Comparison of ENCODE assay signal across 10 cellular contexts in genomic region chr2:79564065-79564464, GRCh38. TPM values are rescaled to one million over a fixed set of nuclear protein-coding genes. Genes with fewer than 3 reads are reported as not detected.
"Had no signal": no experiment of that assay in that cellular context is flagged by ENCODE, and none has a peak within 500 bp of the region (broad histone marks: within the 10 kb centered on the region; RNA-seq: fewer than 3 reads in every experiment).

No MANE protein-coding gene starts in this region.

- H3K4me3 Mint-ChIP-seq: GM23338, HFFc6, IgD-negative memory B cell had no signal

- H3K27ac Mint-ChIP-seq: GM23338, HFFc6, IgD-negative memory B cell had no signal

- H3K9me3 Mint-ChIP-seq: GM23338 had no signal

- H3K4me1 ChIP-seq: HAP-1 had no signal

- H3K27me3 Mint-ChIP-seq: IgD-negative memory B cell had no signal

- H3K9me3 ChIP-seq: HAP-1 had no signal

- H3K27ac ChIP-seq: HL-60 had no signal

- DNase-seq: HFFc6, KBM-7 had no signal

- FAIRE-seq: H54, HepG2 had no signal

- H3K36me3 ChIP-seq: HAP-1 had no signal

- H3K4me1 Mint-ChIP-seq: IgD-negative memory B cell had no signal

- ATAC-seq: GM23338, HCT116, HepG2 had no signal

- H3K4me3 ChIP-seq: GM23338, HAP-1 had no signal

RNA-seq across cellular contexts. Expression of gene CTNNA2, which starts 51.2 kb away (rescaled TPM):
- total RNA-seq: HepG2, HFFc6, HT1080 had no signal
- polyA plus RNA-seq: HepG2, IgD-negative memory B cell had no signal
